8 cellular contexts compared by ENCODE assay signal in the genomic region with DNA sequence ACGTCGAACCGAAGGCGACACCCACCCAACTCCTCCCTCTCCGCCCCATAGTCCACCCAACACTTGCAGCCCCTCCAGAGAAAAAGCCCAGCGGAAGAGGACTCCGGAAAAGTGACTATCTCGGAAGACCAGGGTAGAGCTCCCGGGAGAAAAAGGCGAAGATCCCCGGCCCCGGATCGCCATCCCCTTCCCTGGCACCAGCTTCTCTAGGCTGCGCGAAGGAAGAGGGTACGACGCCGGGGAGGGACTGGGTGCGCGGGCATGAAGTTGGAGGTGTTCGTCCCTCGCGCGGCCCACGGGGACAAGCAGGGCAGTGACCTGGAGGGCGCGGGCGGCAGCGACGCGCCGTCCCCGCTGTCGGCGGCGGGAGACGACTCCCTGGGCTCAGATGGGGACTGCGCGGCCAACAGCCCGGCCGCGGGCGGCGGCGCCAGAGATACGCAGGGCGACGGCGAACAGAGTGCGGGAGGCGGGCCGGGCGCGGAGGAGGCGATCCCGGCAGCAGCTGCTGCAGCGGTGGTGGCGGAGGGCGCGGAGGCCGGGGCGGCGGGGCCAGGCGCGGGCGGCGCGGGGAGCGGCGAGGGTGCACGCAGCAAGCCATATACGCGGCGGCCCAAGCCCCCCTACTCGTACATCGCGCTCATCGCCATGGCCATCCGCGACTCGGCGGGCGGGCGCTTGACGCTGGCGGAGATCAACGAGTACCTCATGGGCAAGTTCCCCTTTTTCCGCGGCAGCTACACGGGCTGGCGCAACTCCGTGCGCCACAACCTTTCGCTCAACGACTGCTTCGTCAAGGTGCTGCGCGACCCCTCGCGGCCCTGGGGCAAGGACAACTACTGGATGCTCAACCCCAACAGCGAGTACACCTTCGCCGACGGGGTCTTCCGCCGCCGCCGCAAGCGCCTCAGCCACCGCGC. TPM values are rescaled to one million over a fixed set of nuclear protein-coding genes. Genes with fewer than 3 reads are reported as not detected.
A peak's percentile ranks its signal among the peaks of the same experiment; 100 is the strongest.
DNase-seq lines count a peak whose midpoint lies in the region; ATAC-seq, FAIRE-seq and TF ChIP-seq lines count a peak whose summit lies in the region.

No MANE protein-coding gene starts in this region.

- no peak overlapping the region for H3K4ac ChIP-seq in mesendoderm (ENCODE audit: low read depth, low read length)

- no peaks in the 10 kb centered on the region for H3K36me3 ChIP-seq in BLaER1 treated with 17β-estradiol and CSF1 and Interleukin-3, amounts not matched to agents 10 nM and 100 nM
- H3K36me3 ChIP-seq in bronchial epithelial cell (ENCODE audit: control insufficient read depth, insufficient read depth, low read length) = no peaks in the 10 kb centered on the region
- H3K36me3 ChIP-seq in mesendoderm (ENCODE audit: control insufficient read depth, insufficient read depth, low read length) = no peaks in the 10 kb centered on the region
- H3K36me3 ChIP-seq in adrenal gland (replicated peaks in 1 of 2) = no peaks in the 10 kb centered on the region

- no CpG with 5 or more reads among the region's 111 CpGs for WGBS in mesendoderm (ENCODE audit: extremely low coverage, insufficient coverage, low lambda C conversion rate)
- WGBS in adrenal gland, 4 donors = 1 to 3% (median 2%) methylated on average over 8 to 111 of the region's 111 CpGs

- peak; percentile 65 for DNase-seq in KBM-7
- no peak for DNase-seq in bronchial epithelial cell (ENCODE audit: low read depth)
- DNase-seq in mesendoderm = peak; percentile 70
- no peak for DNase-seq in NCI-H1694 treated with DMSO at 0.1 percent for 48 hours (lab: John Stamatoyannopoulos, UW)
- no peak for DNase-seq in adrenal gland
- no peak for DNase-seq in SHP77 (lab: John Stamatoyannopoulos, UW)

- H3K4me1 ChIP-seq in BLaER1 treated with 17β-estradiol and CSF1 and Interleukin-3, amounts not matched to agents 10 nM and 100 nM = peaks cover 0 to 16% (median 9%) of the 10 kb centered on the region in 10 experiments; a peak in 7 of 20 replicates
- H3K4me1 ChIP-seq in mesendoderm (ENCODE audit: control insufficient read depth, low read depth, low read length) (peaks cover 3% of the 10 kb centered on the region), adrenal gland (replicated peaks in 1 of 2) (peaks cover 5 to 8% of the 10 kb centered on the region in 2 donors)

- no peak overlapping the region for H4K5ac ChIP-seq in mesendoderm (ENCODE audit: low read length)

- intact Hi-C loops in adrenal gland (cut with DNase I) = no loop called here

- H2BK5ac ChIP-seq in mesendoderm (ENCODE audit: low read length) = no peak overlapping the region

- H2BK15ac ChIP-seq in mesendoderm (replicated peaks; ENCODE audit: low read depth) = no peak overlapping the region

- no peak for FAIRE-seq in bronchial epithelial cell (lab: Jason Lieb, UNC)

- no peak for TF ChIP-seq CTCF in bronchial epithelial cell (IDR thresholded peaks at IDR 0.05; ENCODE audit: insufficient read depth, low read length, severe bottlenecking)
- no peak for TF ChIP-seq CTCF in adrenal gland (IDR thresholded peaks at IDR 0.05)

- TF ChIP-seq POLR2A in adrenal gland (IDR thresholded peaks at IDR 0.05) = no peak

- H3K27me3 ChIP-seq in BLaER1 treated with 17β-estradiol and CSF1 and Interleukin-3, amounts not matched to agents 10 nM and 100 nM = peaks cover 90 to 95% (median 90%) of the 10 kb centered on the region in 11 experiments
- no peaks in the 10 kb centered on the region for H3K27me3 ChIP-seq in bronchial epithelial cell (ENCODE audit: control insufficient read depth, insufficient read depth, low read length)
- peaks cover 43% of the 10 kb centered on the region for H3K27me3 ChIP-seq in mesendoderm (ENCODE audit: insufficient read depth, low read length, poor library complexity)
- H3K27me3 ChIP-seq in adrenal gland = peaks cover 72% of the 10 kb centered on the region

- H3K18ac ChIP-seq in mesendoderm (ENCODE audit: low read length) = no peak overlapping the region

- in situ Hi-C loops in KBM-7 (cut with MboI; ENCODE audit: low pct_unique_long_range_greater_than_20kb, low sequenced_read_pairs) = no loop called here

- no peaks in the 10 kb centered on the region for H3K79me1 ChIP-seq in mesendoderm (ENCODE audit: low read length)

- H3K27ac ChIP-seq in BLaER1 treated with 17β-estradiol and CSF1 and Interleukin-3, amounts not matched to agents 10 nM and 100 nM = no peak overlapping the region
- no peak overlapping the region for H3K27ac ChIP-seq in mesendoderm (ENCODE audit: low read depth, low read length)
- no peak overlapping the region for H3K27ac ChIP-seq in adrenal gland

- no peak overlapping the region for H2BK120ac ChIP-seq in mesendoderm (ENCODE audit: low read depth, low read length)

- peaks cover 0 to 39% (median 5%) of the 10 kb centered on the region in 11 experiments; a peak in 10 of 22 replicates for H4K20me1 ChIP-seq in BLaER1 treated with 17β-estradiol and CSF1 and Interleukin-3, amounts not matched to agents 10 nM and 100 nM

- H4K8ac ChIP-seq in mesendoderm (ENCODE audit: low read depth, low read length) = no peak overlapping the region

- no peak overlapping the region for H3K9ac ChIP-seq in BLaER1 treated with 17β-estradiol and CSF1 and Interleukin-3, amounts not matched to agents 10 nM and 100 nM
- H3K9ac ChIP-seq in mesendoderm (ENCODE audit: low read length) = peak overlapping the region; percentile 9

- peak overlapping the region in 9 of 10 experiments; percentile 49 to 66 (median 52); a peak in 15 of 20 replicates for H3K4me3 ChIP-seq in BLaER1 treated with 17β-estradiol and CSF1 and Interleukin-3, amounts not matched to agents 10 nM and 100 nM
- H3K4me3 ChIP-seq in bronchial epithelial cell (ENCODE audit: low read depth, low read length) = peak overlapping the region; percentile 81
- no peak overlapping the region for H3K4me3 ChIP-seq in mesendoderm (ENCODE audit: low read length)
- peak overlapping the region in 1 of 4 donors; percentile 11 for H3K4me3 ChIP-seq in adrenal gland

- no peak overlapping the region for H2AK5ac ChIP-seq in mesendoderm (ENCODE audit: low read length)

- no peak for ATAC-seq in GM19035 (IDR thresholded peaks at IDR 0.05; ENCODE audit: unreplicated experiment)

- peak overlapping the region; percentile 73 for H3K56ac ChIP-seq in mesendoderm (ENCODE audit: low read length)

- H3K9me3 ChIP-seq in BLaER1 treated with 17β-estradiol and CSF1 and Interleukin-3, amounts not matched to agents 10 nM and 100 nM (replicated peaks in 1 of 11) = peaks cover 26 to 51% (median 41%) of the 10 kb centered on the region in 11 experiments
- no peaks in the 10 kb centered on the region for H3K9me3 ChIP-seq in adrenal gland (replicated peaks in 1 of 3)

- peak overlapping the region in 10 of 11 experiments; percentile 48 to 85 (median 70); a peak in 18 of 22 replicates for H3K4me2 ChIP-seq in BLaER1 treated with 17β-estradiol and CSF1 and Interleukin-3, amounts not matched to agents 10 nM and 100 nM
- H3K4me2 ChIP-seq in mesendoderm (ENCODE audit: low read length) = peak overlapping the region; percentile 71

- no peaks in the 10 kb centered on the region for H3K79me2 ChIP-seq in mesendoderm (ENCODE audit: control insufficient read depth, insufficient read depth, low read length)

- H3K23ac ChIP-seq in mesendoderm (ENCODE audit: low read length) = no peak overlapping the region

RNA-seq across cellular contexts. Expression of a gene that starts 0.8 kb away (rescaled TPM):
- total RNA-seq in bronchial epithelial cell (3.1 and 3.4 TPM in 2 replicates), adrenal gland (under 1 TPM in 1 of 8 donors, not detected in 7; 0.11 TPM)
- polyA plus RNA-seq in mesendoderm (2013, experiment 1 of 2) = 0.35 TPM
- 0.28 TPM for polyA plus RNA-seq in mesendoderm (2013, experiment 2 of 2)
- under 1 TPM in 2 of 3 donors, not detected in 1; 0.05 to 0.24 TPM for polyA plus RNA-seq in adrenal gland

Comparison
In these comparisons a context has a peak if more than half of its experiments do, and no peak if none do; other contexts are left out.
1. DNase-seq: peak in KBM-7 (single experiment) and mesendoderm (single experiment); none in bronchial epithelial cell (single experiment), NCI-H1694 treated with DMSO at 0.1 percent for 48 hours (single experiment), adrenal gland (0 of 7) and SHP77 (0 of 2).